ENCODE assay signal across 1 cellular context in the genomic region with DNA sequence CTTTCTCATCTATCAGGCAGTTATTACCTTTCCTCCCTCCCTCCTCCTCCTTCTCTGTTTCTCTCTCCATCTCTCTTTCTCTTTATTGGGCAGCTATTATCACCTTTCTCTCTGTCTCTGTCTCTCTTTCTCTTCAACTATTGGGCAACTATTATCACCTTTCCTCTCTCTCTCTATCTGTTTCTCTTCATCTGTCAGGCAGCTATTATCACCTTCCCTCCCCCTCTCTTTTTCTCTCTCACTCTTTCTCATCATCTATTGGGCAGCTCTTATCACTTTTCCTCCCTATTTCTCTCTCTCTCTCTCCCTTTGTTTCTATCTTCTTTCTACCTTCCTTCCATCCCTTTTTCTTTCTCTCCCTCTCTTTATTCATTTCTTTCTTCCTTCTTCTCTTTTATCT.
TF ChIP-seq lines count a peak whose summit lies in the region.

No MANE protein-coding gene starts in this region.

TF ChIP-seq in GM23338, 12 proteins besides CTCF, POLR2A, EP300 and RAD21:
- TF ChIP-seq, protein P1, sequence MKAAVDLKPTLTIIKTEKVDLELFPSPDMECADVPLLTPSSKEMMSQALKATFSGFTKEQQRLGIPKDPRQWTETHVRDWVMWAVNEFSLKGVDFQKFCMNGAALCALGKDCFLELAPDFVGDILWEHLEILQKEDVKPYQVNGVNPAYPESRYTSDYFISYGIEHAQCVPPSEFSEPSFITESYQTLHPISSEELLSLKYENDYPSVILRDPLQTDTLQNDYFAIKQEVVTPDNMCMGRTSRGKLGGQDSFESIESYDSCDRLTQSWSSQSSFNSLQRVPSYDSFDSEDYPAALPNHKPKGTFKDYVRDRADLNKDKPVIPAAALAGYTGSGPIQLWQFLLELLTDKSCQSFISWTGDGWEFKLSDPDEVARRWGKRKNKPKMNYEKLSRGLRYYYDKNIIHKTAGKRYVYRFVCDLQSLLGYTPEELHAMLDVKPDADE (IDR thresholded peaks at IDR 0.05), result no peak
- TF ChIP-seq ZNF331 (CRISPR knock-in tag; IDR thresholded peaks at IDR 0.05; ENCODE audit: low read depth) (no peak), CREB1 (CRISPR knock-in tag; IDR thresholded peaks at IDR 0.05; ENCODE audit: low read depth) (no peak), EZH2 (IDR thresholded peaks at IDR 0.05; ENCODE audit: low read depth, unreplicated experiment) (no peak), STAT1 (IDR thresholded peaks at IDR 0.05; ENCODE audit: unreplicated experiment) (no peak), EZH2phosphoT487 (IDR thresholded peaks at IDR 0.05; ENCODE audit: unreplicated experiment) (no peak)
- TF ChIP-seq, protein P2, sequence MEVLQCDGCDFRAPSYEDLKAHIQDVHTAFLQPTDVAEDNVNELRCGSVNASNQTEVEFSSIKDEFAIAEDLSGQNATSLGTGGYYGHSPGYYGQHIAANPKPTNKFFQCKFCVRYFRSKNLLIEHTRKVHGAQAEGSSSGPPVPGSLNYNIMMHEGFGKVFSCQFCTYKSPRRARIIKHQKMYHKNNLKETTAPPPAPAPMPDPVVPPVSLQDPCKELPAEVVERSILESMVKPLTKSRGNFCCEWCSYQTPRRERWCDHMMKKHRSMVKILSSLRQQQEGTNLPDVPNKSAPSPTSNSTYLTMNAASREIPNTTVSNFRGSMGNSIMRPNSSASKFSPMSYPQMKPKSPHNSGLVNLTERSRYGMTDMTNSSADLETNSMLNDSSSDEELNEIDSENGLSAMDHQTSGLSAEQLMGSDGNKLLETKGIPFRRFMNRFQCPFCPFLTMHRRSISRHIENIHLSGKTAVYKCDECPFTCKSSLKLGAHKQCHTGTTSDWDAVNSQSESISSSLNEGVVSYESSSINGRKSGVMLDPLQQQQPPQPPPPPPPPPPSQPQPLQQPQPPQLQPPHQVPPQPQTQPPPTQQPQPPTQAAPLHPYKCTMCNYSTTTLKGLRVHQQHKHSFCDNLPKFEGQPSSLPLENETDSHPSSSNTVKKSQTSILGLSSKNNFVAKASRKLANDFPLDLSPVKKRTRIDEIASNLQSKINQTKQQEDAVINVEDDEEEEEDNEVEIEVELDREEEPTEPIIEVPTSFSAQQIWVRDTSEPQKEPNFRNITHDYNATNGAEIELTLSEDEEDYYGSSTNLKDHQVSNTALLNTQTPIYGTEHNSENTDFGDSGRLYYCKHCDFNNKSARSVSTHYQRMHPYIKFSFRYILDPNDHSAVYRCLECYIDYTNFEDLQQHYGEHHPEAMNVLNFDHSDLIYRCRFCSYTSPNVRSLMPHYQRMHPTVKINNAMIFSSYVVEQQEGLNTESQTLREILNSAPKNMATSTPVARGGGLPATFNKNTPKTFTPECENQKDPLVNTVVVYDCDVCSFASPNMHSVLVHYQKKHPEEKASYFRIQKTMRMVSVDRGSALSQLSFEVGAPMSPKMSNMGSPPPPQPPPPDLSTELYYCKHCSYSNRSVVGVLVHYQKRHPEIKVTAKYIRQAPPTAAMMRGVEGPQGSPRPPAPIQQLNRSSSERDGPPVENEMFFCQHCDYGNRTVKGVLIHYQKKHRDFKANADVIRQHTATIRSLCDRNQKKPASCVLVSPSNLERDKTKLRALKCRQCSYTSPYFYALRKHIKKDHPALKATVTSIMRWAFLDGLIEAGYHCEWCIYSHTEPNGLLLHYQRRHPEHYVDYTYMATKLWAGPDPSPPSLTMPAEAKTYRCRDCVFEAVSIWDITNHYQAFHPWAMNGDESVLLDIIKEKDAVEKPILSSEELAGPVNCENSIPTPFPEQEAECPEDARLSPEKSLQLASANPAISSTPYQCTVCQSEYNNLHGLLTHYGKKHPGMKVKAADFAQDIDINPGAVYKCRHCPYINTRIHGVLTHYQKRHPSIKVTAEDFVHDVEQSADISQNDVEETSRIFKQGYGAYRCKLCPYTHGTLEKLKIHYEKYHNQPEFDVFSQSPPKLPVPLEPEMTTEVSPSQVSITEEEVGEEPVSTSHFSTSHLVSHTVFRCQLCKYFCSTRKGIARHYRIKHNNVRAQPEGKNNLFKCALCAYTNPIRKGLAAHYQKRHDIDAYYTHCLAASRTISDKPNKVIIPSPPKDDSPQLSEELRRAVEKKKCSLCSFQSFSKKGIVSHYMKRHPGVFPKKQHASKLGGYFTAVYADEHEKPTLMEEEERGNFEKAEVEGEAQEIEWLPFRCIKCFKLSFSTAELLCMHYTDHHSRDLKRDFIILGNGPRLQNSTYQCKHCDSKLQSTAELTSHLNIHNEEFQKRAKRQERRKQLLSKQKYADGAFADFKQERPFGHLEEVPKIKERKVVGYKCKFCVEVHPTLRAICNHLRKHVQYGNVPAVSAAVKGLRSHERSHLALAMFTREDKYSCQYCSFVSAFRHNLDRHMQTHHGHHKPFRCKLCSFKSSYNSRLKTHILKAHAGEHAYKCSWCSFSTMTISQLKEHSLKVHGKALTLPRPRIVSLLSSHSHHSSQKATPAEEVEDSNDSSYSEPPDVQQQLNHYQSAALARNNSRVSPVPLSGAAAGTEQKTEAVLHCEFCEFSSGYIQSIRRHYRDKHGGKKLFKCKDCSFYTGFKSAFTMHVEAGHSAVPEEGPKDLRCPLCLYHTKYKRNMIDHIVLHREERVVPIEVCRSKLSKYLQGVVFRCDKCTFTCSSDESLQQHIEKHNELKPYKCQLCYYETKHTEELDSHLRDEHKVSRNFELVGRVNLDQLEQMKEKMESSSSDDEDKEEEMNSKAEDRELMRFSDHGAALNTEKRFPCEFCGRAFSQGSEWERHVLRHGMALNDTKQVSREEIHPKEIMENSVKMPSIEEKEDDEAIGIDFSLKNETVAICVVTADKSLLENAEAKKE (CRISPR knock-in tag; IDR thresholded peaks at IDR 0.05), result no peak
- TF ChIP-seq, protein P3, sequence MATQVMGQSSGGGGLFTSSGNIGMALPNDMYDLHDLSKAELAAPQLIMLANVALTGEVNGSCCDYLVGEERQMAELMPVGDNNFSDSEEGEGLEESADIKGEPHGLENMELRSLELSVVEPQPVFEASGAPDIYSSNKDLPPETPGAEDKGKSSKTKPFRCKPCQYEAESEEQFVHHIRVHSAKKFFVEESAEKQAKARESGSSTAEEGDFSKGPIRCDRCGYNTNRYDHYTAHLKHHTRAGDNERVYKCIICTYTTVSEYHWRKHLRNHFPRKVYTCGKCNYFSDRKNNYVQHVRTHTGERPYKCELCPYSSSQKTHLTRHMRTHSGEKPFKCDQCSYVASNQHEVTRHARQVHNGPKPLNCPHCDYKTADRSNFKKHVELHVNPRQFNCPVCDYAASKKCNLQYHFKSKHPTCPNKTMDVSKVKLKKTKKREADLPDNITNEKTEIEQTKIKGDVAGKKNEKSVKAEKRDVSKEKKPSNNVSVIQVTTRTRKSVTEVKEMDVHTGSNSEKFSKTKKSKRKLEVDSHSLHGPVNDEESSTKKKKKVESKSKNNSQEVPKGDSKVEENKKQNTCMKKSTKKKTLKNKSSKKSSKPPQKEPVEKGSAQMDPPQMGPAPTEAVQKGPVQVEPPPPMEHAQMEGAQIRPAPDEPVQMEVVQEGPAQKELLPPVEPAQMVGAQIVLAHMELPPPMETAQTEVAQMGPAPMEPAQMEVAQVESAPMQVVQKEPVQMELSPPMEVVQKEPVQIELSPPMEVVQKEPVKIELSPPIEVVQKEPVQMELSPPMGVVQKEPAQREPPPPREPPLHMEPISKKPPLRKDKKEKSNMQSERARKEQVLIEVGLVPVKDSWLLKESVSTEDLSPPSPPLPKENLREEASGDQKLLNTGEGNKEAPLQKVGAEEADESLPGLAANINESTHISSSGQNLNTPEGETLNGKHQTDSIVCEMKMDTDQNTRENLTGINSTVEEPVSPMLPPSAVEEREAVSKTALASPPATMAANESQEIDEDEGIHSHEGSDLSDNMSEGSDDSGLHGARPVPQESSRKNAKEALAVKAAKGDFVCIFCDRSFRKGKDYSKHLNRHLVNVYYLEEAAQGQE (IDR thresholded peaks at IDR 0.05; ENCODE audit: unreplicated experiment), result no peak
